1 cellular context compared by ENCODE assay signal in the genomic region with DNA sequence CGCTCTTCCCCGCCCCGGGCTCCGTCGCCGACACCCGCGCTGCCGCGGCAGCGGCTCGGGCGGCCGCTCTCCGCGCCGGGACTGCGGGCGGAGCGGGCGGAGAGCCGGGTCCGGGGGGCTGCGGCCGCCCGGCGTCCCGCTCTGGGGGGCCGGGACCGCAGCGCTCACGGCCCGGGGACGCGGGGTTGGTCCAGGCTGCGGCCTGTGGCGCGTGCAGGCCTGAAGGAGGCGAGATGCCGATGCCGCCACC.
TF ChIP-seq lines count a peak whose summit lies in the region.

No MANE protein-coding gene starts in this region.

TF ChIP-seq in HepG2, 621 proteins besides CTCF, POLR2A, EP300 and RAD21 (continued from another document):
- TF ChIP-seq FOXM1 (CRISPR knock-in tag; IDR thresholded peaks at IDR 0.05) (no peak), ZNF609 (CRISPR knock-in tag; IDR thresholded peaks at IDR 0.05; ENCODE audit: borderline replicate concordance) (no peak)
